In the genomic region with DNA sequence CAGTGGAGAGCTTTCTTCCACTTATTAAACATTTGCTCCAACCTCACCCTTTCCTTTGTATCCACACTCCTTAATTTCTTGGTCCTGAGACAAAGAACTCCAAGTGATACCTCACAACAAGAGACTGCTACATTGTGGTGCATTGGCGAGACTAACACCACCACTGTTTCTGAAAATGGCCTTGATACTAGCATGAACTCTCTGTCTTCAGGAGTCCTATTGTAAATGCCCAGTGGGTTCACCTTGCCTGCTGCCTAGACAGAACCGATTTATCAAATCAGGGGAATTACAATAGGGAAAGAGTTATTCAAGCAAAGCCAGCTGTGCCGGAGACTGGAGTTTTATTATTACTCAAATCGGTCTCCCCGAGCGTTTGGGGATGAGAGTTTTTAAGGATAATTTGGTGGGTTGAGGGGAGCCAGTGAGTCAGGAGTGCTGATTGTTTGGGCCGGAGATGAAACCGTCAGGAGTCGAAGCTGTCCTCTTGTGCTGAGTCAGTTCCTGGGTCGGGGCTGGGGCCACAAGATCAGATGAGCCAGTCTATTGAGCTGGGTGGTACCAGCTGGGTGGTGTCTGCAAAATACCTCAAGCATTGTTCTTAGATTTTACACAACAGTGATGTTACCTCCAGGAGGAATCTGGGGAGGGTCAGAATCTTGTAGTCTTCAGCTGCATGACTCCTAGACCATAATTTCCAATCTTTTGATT, we compare ENCODE assay signal across 18 cellular contexts.
DNase-seq lines count a peak whose midpoint lies in the region; ATAC-seq and TF ChIP-seq lines count a peak whose summit lies in the region.
"Had no signal": no experiment of that assay in that cellular context is flagged by ENCODE, and none has a peak within 500 bp of the region (broad histone marks: within the 10 kb centered on the region; RNA-seq: fewer than 3 reads in every experiment).

No MANE protein-coding gene starts in this region.

- H3K27ac ChIP-seq in GM23338 (ENCODE audit: low read depth) (peak overlapping the region; percentile 84), OCI-LY3 (ENCODE audit: low read length) (peak overlapping the region; percentile 38; the same call in 1 of the 2 replicates), endodermal cell (ENCODE audit: low read depth, low read length) (no peak overlapping the region)

- no peaks in the 10 kb centered on the region; the same call in 1 of the 2 replicates for H3K36me3 ChIP-seq in GM23338 (ENCODE audit: insufficient read depth)
- H3K36me3 ChIP-seq in OCI-LY3 (replicated peaks; ENCODE audit: low read depth, low read length), result peaks cover 11% of the 10 kb centered on the region
- H3K36me3 ChIP-seq in endodermal cell (ENCODE audit: control insufficient read depth, insufficient read depth, low read length), result no peaks in the 10 kb centered on the region

- peak; percentile 74 for ATAC-seq in GM23338
- no peak for ATAC-seq in stimulated activated effector memory CD8-positive, alpha-beta T cell treated with anti-CD3 and anti-CD28 coated beads, Interleukin-12 subunit alpha, Interleukin-12 subunit beta, amount 100 ng/mL, for 72 hours
- no peak for ATAC-seq in T-helper 17 cell
- ATAC-seq in HG03139 (IDR thresholded peaks at IDR 0.05; ENCODE audit: unreplicated experiment), result no peak
- ATAC-seq in HG03045 (IDR thresholded peaks at IDR 0.05; ENCODE audit: unreplicated experiment), result no peak
- ATAC-seq: K562; natural killer cell treated with Interleukin-12 subunit alpha and Interleukin-12 subunit beta and Interleukin-15 and Interleukin-18, amount 100 ng/mL, for 72 hours had no signal

- H3K4me3 ChIP-seq in GM23338 (no peak overlapping the region), OCI-LY3 (ENCODE audit: low read length) (no peak overlapping the region), endodermal cell (ENCODE audit: low read length) (no peak overlapping the region)
- H3K4me3 ChIP-seq: GM12878, K562 had no signal

- H3K27me3 ChIP-seq in GM23338 (ENCODE audit: insufficient read depth) (peaks cover 11% of the 10 kb centered on the region), OCI-LY3 (ENCODE audit: low read depth, low read length) (peaks cover 3% of the 10 kb centered on the region), endodermal cell (ENCODE audit: control insufficient read depth, insufficient read depth, low read length, poor library complexity, severe bottlenecking) (peaks cover 10% of the 10 kb centered on the region)

- peaks cover 15% of the 10 kb centered on the region for H3K4me1 Mint-ChIP-seq in GM23338
- peaks cover 2% of the 10 kb centered on the region for H3K4me1 Mint-ChIP-seq in endodermal cell
- no peaks in the 10 kb centered on the region for H3K4me1 Mint-ChIP-seq in stimulated activated effector memory CD8-positive, alpha-beta T cell treated with anti-CD3 and anti-CD28 coated beads, Interleukin-12 subunit alpha, Interleukin-12 subunit beta, amount 100 ng/mL, for 72 hours
- H3K4me1 Mint-ChIP-seq in T-helper 17 cell, result no peaks in the 10 kb centered on the region

- H3K4me2 ChIP-seq in GM23338 (no peak overlapping the region), OCI-LY3 (ENCODE audit: low read length) (no peak overlapping the region)

- H3K4me3 Mint-ChIP-seq in GM23338, result no peak overlapping the region
- H3K4me3 Mint-ChIP-seq in endodermal cell, result no peak overlapping the region
- H3K4me3 Mint-ChIP-seq in stimulated activated effector memory CD8-positive, alpha-beta T cell treated with anti-CD3 and anti-CD28 coated beads, Interleukin-12 subunit alpha, Interleukin-12 subunit beta, amount 100 ng/mL, for 72 hours, result no peak overlapping the region
- H3K4me3 Mint-ChIP-seq in T-helper 17 cell, result no peak overlapping the region
- H3K4me3 Mint-ChIP-seq: natural killer cell treated with Interleukin-12 subunit alpha and Interleukin-12 subunit beta and Interleukin-15 and Interleukin-18, amount 100 ng/mL, for 72 hours had no signal

- H3K9me2 ChIP-seq in GM23338 (ENCODE audit: insufficient read depth), result no peaks in the 10 kb centered on the region

- WGBS in endodermal cell (ENCODE audit: insufficient coverage in 1 of 2, insufficient read length in 1 of 2), 2 experiments, result 86 to 93% methylated on average over 8 to 10 of the region's 10 CpGs

- H4K20me1 ChIP-seq in GM23338 (replicated peaks; ENCODE audit: insufficient read depth) (no peaks in the 10 kb centered on the region), OCI-LY3 (ENCODE audit: insufficient read depth, low read length) (no peaks in the 10 kb centered on the region)

- H3K27ac Mint-ChIP-seq in GM23338 (peak overlapping the region; percentile 80), endodermal cell (peak overlapping the region; percentile 39), T-helper 17 cell (no peak overlapping the region)
- H3K27ac Mint-ChIP-seq in stimulated activated effector memory CD8-positive, alpha-beta T cell treated with anti-CD3 and anti-CD28 coated beads, Interleukin-12 subunit alpha, Interleukin-12 subunit beta, amount 100 ng/mL, for 72 hours, result peak overlapping the region; percentile 2
- H3K27ac Mint-ChIP-seq: activated T-helper 2 cell treated with anti-CD3 and anti-CD28 coated beads, Interferon-gamma antibody, Interleukin-2, Interleukin-4, amounts not matched to agents 10 μg/mL and 5 μg/mL and 100 μg/mL, durations not matched to agents 14 hours and 24 hours and 36 hours; natural killer cell treated with Interleukin-12 subunit alpha and Interleukin-12 subunit beta and Interleukin-15 and Interleukin-18, amount 100 ng/mL, for 72 hours had no signal

- H3K9me3 Mint-ChIP-seq in GM23338, result peaks cover 17% of the 10 kb centered on the region
- peaks cover 11% of the 10 kb centered on the region for H3K9me3 Mint-ChIP-seq in endodermal cell
- no peaks in the 10 kb centered on the region for H3K9me3 Mint-ChIP-seq in stimulated activated effector memory CD8-positive, alpha-beta T cell treated with anti-CD3 and anti-CD28 coated beads, Interleukin-12 subunit alpha, Interleukin-12 subunit beta, amount 100 ng/mL, for 72 hours
- H3K9me3 Mint-ChIP-seq: activated T-helper 2 cell treated with anti-CD3 and anti-CD28 coated beads, Interferon-gamma antibody, Interleukin-2, Interleukin-4, amounts not matched to agents 10 μg/mL and 5 μg/mL and 100 μg/mL, durations not matched to agents 14 hours and 24 hours and 36 hours; natural killer cell treated with Interleukin-12 subunit alpha and Interleukin-12 subunit beta and Interleukin-15 and Interleukin-18, amount 100 ng/mL, for 72 hours had no signal

- H2AFZ ChIP-seq in GM23338 (0 out of 2 replicates have a peak overlapping the region, but pooled peaks have one; percentile 15), OCI-LY3 (ENCODE audit: low read depth, low read length) (no peak overlapping the region)

- peaks cover 19% of the 10 kb centered on the region for H3K27me3 Mint-ChIP-seq in GM23338 (ENCODE audit: insufficient read depth, low read depth, poor library complexity)
- H3K27me3 Mint-ChIP-seq in endodermal cell (ENCODE audit: insufficient read depth), result peaks cover 17% of the 10 kb centered on the region
- H3K27me3 Mint-ChIP-seq in T-helper 17 cell, result peaks cover 7% of the 10 kb centered on the region

- H3F3A ChIP-seq in GM23338 (replicated peaks; ENCODE audit: low read depth), result peaks cover 10% of the 10 kb centered on the region; the same call in 1 of the 2 replicates

- DNase-seq in GM23338 (ENCODE audit: low spot score), result peak; percentile 44
- DNase-seq in endodermal cell, result no peak
- DNase-seq in stimulated activated effector memory CD8-positive, alpha-beta T cell treated with anti-CD3 and anti-CD28 coated beads, Interleukin-12 subunit alpha, Interleukin-12 subunit beta, amount 100 ng/mL, for 72 hours (ENCODE audit: low spot score in 2 of 2), result no peak
- DNase-seq in T-helper 17 cell, result no peak
- DNase-seq: caudate nucleus; effector CD4-positive, alpha-beta T cell; GDM1; kidney; NCI-H2029 treated with DMSO at 0.1 percent for 48 hours; NCI-H510A; SHP77 had no signal

- peaks cover 17% of the 10 kb centered on the region for H3K4me1 ChIP-seq in GM23338 (ENCODE audit: insufficient read depth)
- H3K4me1 ChIP-seq in OCI-LY3 (ENCODE audit: low read length), result peaks cover 7% of the 10 kb centered on the region; the same call in 1 of the 2 replicates
- H3K4me1 ChIP-seq in endodermal cell (ENCODE audit: control insufficient read depth, insufficient read depth, low read length), result no peaks in the 10 kb centered on the region

- TF ChIP-seq CTCF in GM23338 (conservative IDR thresholded peaks at IDR 0.05; ENCODE audit: low read depth in 2 of 2) (no peak), OCI-LY3 (IDR thresholded peaks at IDR 0.05; ENCODE audit: low read depth, low read length) (no peak), endodermal cell (conservative IDR thresholded peaks at IDR 0.05) (no peak)

- H3K9ac ChIP-seq in OCI-LY3 (ENCODE audit: low read length), result no peak overlapping the region
- no peak overlapping the region for H3K9ac ChIP-seq in endodermal cell (ENCODE audit: extremely low read depth, low read length, poor library complexity, severe bottlenecking)

- H3K36me3 Mint-ChIP-seq in GM23338 (ENCODE audit: low read depth), result peaks cover 19% of the 10 kb centered on the region
- H3K36me3 Mint-ChIP-seq in endodermal cell (ENCODE audit: low read depth), result no peaks in the 10 kb centered on the region
- H3K36me3 Mint-ChIP-seq in stimulated activated effector memory CD8-positive, alpha-beta T cell treated with anti-CD3 and anti-CD28 coated beads, Interleukin-12 subunit alpha, Interleukin-12 subunit beta, amount 100 ng/mL, for 72 hours, result no peaks in the 10 kb centered on the region
- no peaks in the 10 kb centered on the region for H3K36me3 Mint-ChIP-seq in T-helper 17 cell (ENCODE audit: low read depth)
- H3K36me3 Mint-ChIP-seq: natural killer cell treated with Interleukin-12 subunit alpha and Interleukin-12 subunit beta and Interleukin-15 and Interleukin-18, amount 100 ng/mL, for 72 hours had no signal

- H3K79me2 ChIP-seq in GM23338 (replicated peaks; ENCODE audit: insufficient read depth) (no peaks in the 10 kb centered on the region), OCI-LY3 (ENCODE audit: low read length) (no peaks in the 10 kb centered on the region)

- peaks cover 10% of the 10 kb centered on the region; the same call in 1 of the 2 replicates for H3K9me3 ChIP-seq in OCI-LY3 (ENCODE audit: insufficient read depth, low read length)
- peaks cover 12% of the 10 kb centered on the region for H3K9me3 ChIP-seq in endodermal cell (ENCODE audit: control insufficient read depth, low read length)
- H3K9me3 ChIP-seq in T-helper 17 cell (ENCODE audit: control insufficient read depth, low read length, poor library complexity, severe bottlenecking), result no peaks in the 10 kb centered on the region
